14 cellular contexts compared by ENCODE assay signal in the genomic region with DNA sequence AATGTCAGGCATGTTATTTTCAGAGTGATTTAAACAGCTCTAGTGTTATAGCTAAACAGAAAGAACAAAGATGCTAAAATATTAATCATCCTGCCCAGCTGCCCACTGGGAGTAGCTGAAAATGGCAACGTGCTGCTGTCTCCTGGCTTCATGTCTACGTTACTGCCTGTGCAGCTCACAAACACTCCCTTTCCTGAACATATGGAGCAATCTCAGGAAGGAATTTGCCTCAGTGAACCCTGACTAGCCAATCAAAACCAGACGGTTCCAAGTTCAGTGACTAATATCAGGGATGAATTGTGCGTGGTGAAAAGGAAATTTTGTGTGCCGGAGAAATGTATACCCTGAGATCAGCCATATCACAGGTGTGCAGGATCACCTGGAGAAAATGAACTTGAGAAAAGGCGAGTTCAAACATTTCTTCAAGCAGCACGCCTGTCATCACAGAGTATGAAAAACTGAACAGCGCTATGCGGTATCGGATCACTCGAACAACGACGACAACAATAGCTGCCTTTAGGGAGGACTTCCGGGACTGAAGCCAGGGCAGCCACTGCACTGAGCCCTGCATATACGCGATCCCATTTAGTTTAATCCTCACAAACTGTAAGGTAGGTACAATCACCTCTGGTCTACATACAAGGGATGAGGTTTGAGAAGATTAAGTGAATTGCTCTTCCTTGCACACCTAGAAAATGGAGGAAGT.
DNase-seq lines count a peak whose midpoint lies in the region; ATAC-seq and TF ChIP-seq lines count a peak whose summit lies in the region.
"Had no signal": no experiment of that assay in that cellular context is flagged by ENCODE, and none has a peak within 500 bp of the region (broad histone marks: within the 10 kb centered on the region; RNA-seq: fewer than 3 reads in every experiment).

No MANE protein-coding gene starts in this region.

- H3K27ac Mint-ChIP-seq in T-helper 2 cell treated with Interferon-gamma antibody and Interleukin-4, amounts not matched to agents 5 μg/mL and 100 μg/mL, for 36 hours: no peak overlapping the region
- H3K27ac Mint-ChIP-seq: T-helper 1 cell treated with Interleukin-12 subunit alpha and Interleukin-12 subunit beta and Interleukin-4 antibody, amounts not matched to agents 30 μg/mL and 1 μg/mL, for 36 hours had no signal

- no peak overlapping the region for H3K27ac ChIP-seq in BLaER1
- H3K27ac ChIP-seq in RWPE1: no peak overlapping the region
- H3K27ac ChIP-seq: heart right ventricle had no signal

- no peak overlapping the region for H3K4me3 Mint-ChIP-seq in T-helper 2 cell treated with Interferon-gamma antibody and Interleukin-4, amounts not matched to agents 5 μg/mL and 100 μg/mL, for 36 hours
- H3K4me3 Mint-ChIP-seq: T-helper 1 cell treated with Interleukin-12 subunit alpha and Interleukin-12 subunit beta and Interleukin-4 antibody, amounts not matched to agents 30 μg/mL and 1 μg/mL, for 36 hours had no signal

- H3K4me1 Mint-ChIP-seq in T-helper 2 cell treated with Interferon-gamma antibody and Interleukin-4, amounts not matched to agents 5 μg/mL and 100 μg/mL, for 36 hours (ENCODE audit: low read depth): peaks cover 25% of the 10 kb centered on the region

- H3K9ac ChIP-seq in BLaER1: no peak overlapping the region

- no peaks in the 10 kb centered on the region for H3K36me3 ChIP-seq in BLaER1
- H3K36me3 ChIP-seq: heart right ventricle had no signal

- no peak for ATAC-seq in HG03354 (IDR thresholded peaks at IDR 0.05; ENCODE audit: poor library complexity, severe bottlenecking, unreplicated experiment)
- no peak for ATAC-seq in HG02938 (IDR thresholded peaks at IDR 0.05; ENCODE audit: unreplicated experiment)

- no peaks in the 10 kb centered on the region for H4K20me1 ChIP-seq in BLaER1

- peaks cover 5% of the 10 kb centered on the region for H3K9me3 ChIP-seq in BLaER1
- H3K9me3 ChIP-seq: heart right ventricle had no signal

- DNase-seq in RWPE1 (ENCODE audit: low spot score) (peak; percentile 28), fibroblast of gingiva (ENCODE audit: low read depth) (peak; percentile 84), occipital lobe (lab: John Stamatoyannopoulos, UW) (peak; percentile 17), DMS79 (lab: John Stamatoyannopoulos, UW) (no peak)
- no peak for DNase-seq in T-helper 2 cell treated with Interferon-gamma antibody and Interleukin-4, amounts not matched to agents 5 μg/mL and 100 μg/mL, for 36 hours (ENCODE audit: low spot score)
- DNase-seq: activated CD4-positive, alpha-beta T cell treated with anti-CD3 and anti-CD28 coated beads, Interleukin-2, amount 50 U/mL, for 4 hours; activated naive CD4-positive, alpha-beta T cell; heart right ventricle; Kasumi-1 had no signal

- TF ChIP-seq CTCF in RWPE1 (conservative IDR thresholded peaks at IDR 0.05; ENCODE audit: low read depth): no peak

- no peak overlapping the region for H3K4me3 ChIP-seq in BLaER1
- H3K4me3 ChIP-seq: heart right ventricle, lung had no signal

- no peaks in the 10 kb centered on the region for H3K27me3 ChIP-seq in BLaER1
- H3K27me3 ChIP-seq: heart right ventricle had no signal

- H3K4me1 ChIP-seq in BLaER1: peaks cover 40% of the 10 kb centered on the region

- H3K4me2 ChIP-seq in BLaER1: peak overlapping the region; percentile 42

- no peaks in the 10 kb centered on the region for H3K36me3 Mint-ChIP-seq in T-helper 2 cell treated with Interferon-gamma antibody and Interleukin-4, amounts not matched to agents 5 μg/mL and 100 μg/mL, for 36 hours (ENCODE audit: low read depth)

- POLR2A ChIA-PET in RWPE1 (lab: Yijun Ruan, JAX; ENCODE audit: low non-redundant PET): no interaction called here

- CTCF ChIA-PET in RWPE1 (lab: Yijun Ruan, JAX): interaction anchor here (0.7 kb wide), 1 partner anchor 666 kb away, joined by 5 read pairs; no protein-coding TSS in a partner anchor

- H3K9me3 Mint-ChIP-seq in T-helper 2 cell treated with Interferon-gamma antibody and Interleukin-4, amounts not matched to agents 5 μg/mL and 100 μg/mL, for 36 hours: no peaks in the 10 kb centered on the region
- H3K9me3 Mint-ChIP-seq: T-helper 1 cell treated with Interleukin-12 subunit alpha and Interleukin-12 subunit beta and Interleukin-4 antibody, amounts not matched to agents 30 μg/mL and 1 μg/mL, for 36 hours had no signal

- H3K27me3 Mint-ChIP-seq in T-helper 2 cell treated with Interferon-gamma antibody and Interleukin-4, amounts not matched to agents 5 μg/mL and 100 μg/mL, for 36 hours (ENCODE audit: low read depth): no peaks in the 10 kb centered on the region

Comparison
In these comparisons a context has a peak if more than half of its experiments do, and no peak if none do; other contexts are left out.
1. DNase-seq: peak in RWPE1 (single experiment), fibroblast of gingiva (single experiment) and occipital lobe (single experiment); none in DMS79 (single experiment) and T-helper 2 cell treated with Interferon-gamma antibody and Interleukin-4, amounts not matched to agents 5 μg/mL and 100 μg/mL, for 36 hours (single experiment).